Comparison of ENCODE assay signal across 15 cellular contexts in genomic region chr22:49799431-49800075, GRCh38.
"Had no signal": no experiment of that assay in that cellular context is flagged by ENCODE, and none has a peak within 500 bp of the region (broad histone marks: within the 10 kb centered on the region; RNA-seq: fewer than 3 reads in every experiment).

No MANE protein-coding gene starts in this region.

- H3K27me3 ChIP-seq: breast epithelium, hepatocyte, tibial nerve had no signal

- H3K27ac ChIP-seq: breast epithelium, hepatocyte, tibial nerve, WERI-Rb-1 had no signal

- H3K4me3 ChIP-seq: breast epithelium, hepatocyte, tibial nerve had no signal

- H3K4me1 Mint-ChIP-seq: mesothelial cell of epicardium had no signal

- H3K9me3 Mint-ChIP-seq: activated naive CD4-positive, alpha-beta T cell treated with anti-CD3 and anti-CD28 coated beads, Interleukin-2, amount 50 U/mL, for 24 hours; dendritic cell treated with granulocyte-macrophage colony-stimulating factor and Interleukin-4, amounts not matched to agents 40 ng/mL and 50 ng/mL, for 4 days; mesothelial cell of epicardium; nephron progenitor cell; stimulated activated naive CD8-positive, alpha-beta T cell treated with anti-CD3 and anti-CD28 coated beads, Interleukin-15, Interleukin-2, amounts not matched to agents 100 ng/mL and 50 ng/mL, for 24 hours had no signal

- H3K4me3 Mint-ChIP-seq: activated naive CD4-positive, alpha-beta T cell treated with anti-CD3 and anti-CD28 coated beads, Interleukin-2, amount 50 U/mL, for 24 hours; dendritic cell treated with granulocyte-macrophage colony-stimulating factor and Interleukin-4, amounts not matched to agents 40 ng/mL and 50 ng/mL, for 4 days; mesothelial cell of epicardium; nephron progenitor cell; stimulated activated naive CD8-positive, alpha-beta T cell treated with anti-CD3 and anti-CD28 coated beads, Interleukin-15, Interleukin-2, amounts not matched to agents 100 ng/mL and 50 ng/mL, for 24 hours had no signal

- H3K9me3 ChIP-seq: breast epithelium, tibial nerve had no signal

- H3K27me3 Mint-ChIP-seq: activated naive CD4-positive, alpha-beta T cell treated with anti-CD3 and anti-CD28 coated beads, Interleukin-2, amount 50 U/mL, for 24 hours; dendritic cell treated with granulocyte-macrophage colony-stimulating factor and Interleukin-4, amounts not matched to agents 40 ng/mL and 50 ng/mL, for 4 days; stimulated activated naive CD8-positive, alpha-beta T cell treated with anti-CD3 and anti-CD28 coated beads, Interleukin-15, Interleukin-2, amounts not matched to agents 100 ng/mL and 50 ng/mL, for 24 hours had no signal

- DNase-seq: activated CD4-positive, alpha-beta T cell treated with anti-CD3 and anti-CD28 coated beads for 1 hour; activated CD4-positive, alpha-beta T cell treated with anti-CD3 and anti-CD28 coated beads, Interleukin-2, amount 50 U/mL, for 48 hours; activated gamma-delta T cell; effector CD8-positive, alpha-beta T cell; nephron progenitor cell; stimulated activated CD4-positive, alpha-beta T cell treated with anti-CD3 and anti-CD28 coated beads, Interleukin-2, amount 100 ng/mL, for 24 hours; T-helper 2 cell; WERI-Rb-1 had no signal

- H3K4me2 ChIP-seq: hepatocyte had no signal

- H3K27ac Mint-ChIP-seq: dendritic cell treated with granulocyte-macrophage colony-stimulating factor and Interleukin-4, amounts not matched to agents 40 ng/mL and 50 ng/mL, for 4 days; stimulated activated naive CD8-positive, alpha-beta T cell treated with anti-CD3 and anti-CD28 coated beads, Interleukin-15, Interleukin-2, amounts not matched to agents 100 ng/mL and 50 ng/mL, for 24 hours had no signal

- H2AFZ ChIP-seq: hepatocyte had no signal
